ENCODE assay signal across 8 cellular contexts in genomic region chr20:37345339-37346231, GRCh38. TPM values are rescaled to one million over a fixed set of nuclear protein-coding genes. Genes with fewer than 3 reads are reported as not detected.
DNase-seq lines count a peak whose midpoint lies in the region; FAIRE-seq and TF ChIP-seq lines count a peak whose summit lies in the region.

SRC (plus strand) TSS chr20:37346140; CDS start chr20:37384154, 38,014 bp downstream.

- intact Hi-C loops in kidney (cut with DNase I) (no loop called here), spleen (cut with DNase I; ENCODE audit: low total_unique reads) (no loop called here)

- no peaks in the 10 kb centered on the region for H3K27me3 ChIP-seq in WERI-Rb-1 (ENCODE audit: insufficient read depth, low read depth, severe bottlenecking)
- H3K27me3 ChIP-seq in spleen (replicated peaks in 1 of 7) = peaks cover 0 to 23% (median 6%) of the 10 kb centered on the region in 7 donors

- H3K4me1 ChIP-seq in kidney (ENCODE audit: control insufficient read depth in 1 of 2, insufficient read depth in 1 of 2, low read depth in 1 of 2, low read length in 2 of 2) (peaks cover 17 to 20% of the 10 kb centered on the region in 2 donors), spleen (peaks cover 0 to 61% (median 33%) of the 10 kb centered on the region in 6 donors)

- H3K36me3 ChIP-seq in WERI-Rb-1 (peaks cover 27% of the 10 kb centered on the region), kidney (ENCODE audit: control insufficient read depth in 1 of 2, insufficient read depth in 2 of 2, low read length in 2 of 2) (no peaks in the 10 kb centered on the region), spleen (peaks cover 0 to under 1% (median 0%) of the 10 kb centered on the region in 6 donors)

- TF ChIP-seq POLR2A in spleen (IDR thresholded peaks at IDR 0.05) = peak in 1 of 3 donors; percentile 11

- no peak for TF ChIP-seq CTCF in WERI-Rb-1 (IDR thresholded peaks at IDR 0.05; ENCODE audit: low read depth, low read length)
- TF ChIP-seq CTCF in kidney (IDR thresholded peaks at IDR 0.05; ENCODE audit: borderline replicate concordance, extremely low read depth, insufficient read depth) = no peak
- TF ChIP-seq CTCF in spleen (IDR thresholded peaks at IDR 0.05 in 8 of 11, conservative IDR thresholded peaks at IDR 0.05 in 3 of 11) = no peak

- DNase-seq in SKM-1 treated with dmso at 0.1 percent for 144 hours (lab: John Stamatoyannopoulos, UW; ENCODE audit: unreplicated experiment) (peak; percentile 30), SKM-1 (lab: John Stamatoyannopoulos, UW; ENCODE audit: unreplicated experiment) (no peak), NCI-H128 (lab: John Stamatoyannopoulos, UW; ENCODE audit: unreplicated experiment) (peak; percentile 32), WERI-Rb-1 (peak; percentile 83), cerebellar cortex (ENCODE audit: low spot score) (peak; percentile 52), kidney (peak; percentile 96), spleen (peak; percentile 91), SHP77 (lab: John Stamatoyannopoulos, UW) (no peak)

- 4 to 8% (median 6%) methylated on average over 38 to 63 of the region's 63 CpGs for WGBS in spleen, 5 donors

- peak within 1 kb of the TSS; percentile 48 to 78 for H3K9ac ChIP-seq in kidney (ENCODE audit: low read length in 2 of 2)

- peak within 1 kb of the TSS; percentile 84 for H3K27ac ChIP-seq in WERI-Rb-1
- H3K27ac ChIP-seq in kidney (ENCODE audit: low read depth in 2 of 2, low read length in 2 of 2) = peak within 1 kb of the TSS; percentile 88 to 93
- H3K27ac ChIP-seq in spleen = peak within 1 kb of the TSS; percentile 36 to 87 (median 74)

- FAIRE-seq in kidney (lab: Jason Lieb, UNC) = no peak

- no peaks in the 10 kb centered on the region for H3K9me3 ChIP-seq in WERI-Rb-1 (ENCODE audit: severe bottlenecking)
- H3K9me3 ChIP-seq in kidney (ENCODE audit: control insufficient read depth in 1 of 2, low read length in 2 of 2) = no peaks in the 10 kb centered on the region
- H3K9me3 ChIP-seq in spleen = no peaks in the 10 kb centered on the region

- H3K4me3 ChIP-seq in WERI-Rb-1 (ENCODE audit: low read depth, low read length) (peak within 1 kb of the TSS; percentile 56), kidney (ENCODE audit: low read length in 2 of 2) (peak within 1 kb of the TSS; percentile 55 to 59), spleen (peak within 1 kb of the TSS; percentile 44 to 87 (median 56))

RNA-seq across cellular contexts. Expression of gene SRC, which starts in this region (rescaled TPM):
- total RNA-seq in kidney = 70.0 TPM
- 28.5 TPM for polyA plus RNA-seq in kidney (ENCODE audit: insufficient read depth, low read depth, low replicate concordance)
- 10 to 100 TPM; 27.3 to 68.0 (median 36.1) TPM for total RNA-seq in spleen
- polyA plus RNA-seq in spleen = 10 to 100 TPM in 2 of 3 donors, 1 to 10 TPM in 1; 7.0 to 28.7 (median 10.1) TPM

Comparison
In these comparisons a context has a peak if more than half of its experiments do, and no peak if none do; other contexts are left out.
1. DNase-seq: peak in SKM-1 treated with dmso at 0.1 percent for 144 hours (single experiment), NCI-H128 (single experiment), WERI-Rb-1 (single experiment), cerebellar cortex (single experiment), kidney (single experiment) and spleen (single experiment); none in SKM-1 (single experiment) and SHP77 (0 of 2).
2. Peak in every context shown above with its lines, with median percentiles within 50 percentile points of each other: H3K27ac ChIP-seq and H3K4me3 ChIP-seq.